ENCODE assay signal across 12 cellular contexts in the genomic region with DNA sequence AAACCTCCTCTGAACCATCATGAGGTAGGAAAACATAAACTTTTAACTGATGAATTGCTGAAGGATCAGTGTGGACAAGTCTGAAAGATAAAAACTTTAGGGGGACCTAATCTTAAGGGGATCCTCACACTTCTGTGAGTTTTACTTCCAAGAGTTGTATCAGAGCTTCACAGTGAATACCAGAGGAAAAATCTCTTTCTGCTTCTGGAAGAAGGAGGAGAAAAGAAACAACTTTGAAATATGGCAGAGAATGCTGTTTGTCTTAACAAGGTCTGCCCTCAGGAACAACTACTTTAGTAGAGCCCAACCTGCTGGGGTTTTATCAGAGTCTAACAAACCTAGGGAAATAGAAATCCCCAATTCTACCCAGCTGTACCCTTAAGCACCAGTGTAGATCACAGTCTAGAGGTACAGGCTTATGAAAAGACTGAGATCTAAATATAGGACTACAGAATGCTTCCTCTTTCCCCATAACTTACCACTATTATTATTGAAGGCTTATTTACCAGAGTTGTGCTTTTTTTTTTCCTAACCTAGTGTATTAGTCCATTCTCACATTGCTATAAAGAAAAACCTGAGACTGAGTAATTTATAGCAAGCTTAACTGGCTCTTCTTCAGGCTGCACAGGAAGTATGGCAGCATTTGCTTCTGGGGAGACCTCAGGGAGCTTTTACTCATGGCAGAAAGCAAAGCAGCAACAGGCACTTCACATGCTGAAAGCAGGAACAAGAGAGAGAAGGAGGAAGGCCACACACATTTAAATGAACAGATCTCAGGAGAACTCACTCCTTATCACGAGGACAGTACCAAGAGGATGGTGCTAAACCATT.
A peak's percentile ranks its signal among the peaks of the same experiment; 100 is the strongest.
DNase-seq lines count a peak whose midpoint lies in the region; ATAC-seq and TF ChIP-seq lines count a peak whose summit lies in the region.
"Had no signal": no experiment of that assay in that cellular context is flagged by ENCODE, and none has a peak within 500 bp of the region (broad histone marks: within the 10 kb centered on the region; RNA-seq: fewer than 3 reads in every experiment).

No MANE protein-coding gene starts in this region.

- H3K79me1 ChIP-seq in mesenchymal stem cell (replicated peaks; ENCODE audit: low read length, poor library complexity, severe bottlenecking) = peaks cover 19% of the 10 kb centered on the region

- H3K9me3 Mint-ChIP-seq in activated CD4-positive, alpha-beta T cell treated with anti-CD3 and anti-CD28 coated beads, Interleukin-2, amount 10 ng/mL, durations not matched to agents 24 days and 14 days = peaks cover 8% of the 10 kb centered on the region
- H3K9me3 Mint-ChIP-seq in GM23338 = no peaks in the 10 kb centered on the region
- H3K9me3 Mint-ChIP-seq: immature natural killer cell had no signal

- no peaks in the 10 kb centered on the region for H4K20me1 ChIP-seq in GM23338 (replicated peaks; ENCODE audit: insufficient read depth)

- H3K27ac Mint-ChIP-seq in activated CD4-positive, alpha-beta T cell treated with anti-CD3 and anti-CD28 coated beads, Interleukin-2, amount 10 ng/mL, durations not matched to agents 24 days and 14 days = peak overlapping the region; percentile 39
- H3K27ac Mint-ChIP-seq in GM23338 = peak overlapping the region; percentile 19; the same call in 1 of the 2 replicates
- H3K27ac Mint-ChIP-seq: immature natural killer cell had no signal

- H3K14ac ChIP-seq in mesenchymal stem cell (ENCODE audit: low read length in 2 of 2) = no peak overlapping the region

- H3K4me2 ChIP-seq in GM23338 (no peak overlapping the region), mesenchymal stem cell (ENCODE audit: low read length, poor library complexity, severe bottlenecking) (no peak overlapping the region)

- H3K4me1 Mint-ChIP-seq in activated CD4-positive, alpha-beta T cell treated with anti-CD3 and anti-CD28 coated beads, Interleukin-2, amount 10 ng/mL, durations not matched to agents 24 days and 14 days = peaks cover 48% of the 10 kb centered on the region
- H3K4me1 Mint-ChIP-seq in GM23338 = no peaks in the 10 kb centered on the region; the same call in 2 of the 3 replicates

- no peak for TF ChIP-seq POLR2A in gastroesophageal sphincter (IDR thresholded peaks at IDR 0.05)

- no peak overlapping the region for H4K8ac ChIP-seq in mesenchymal stem cell (ENCODE audit: low read length)

- no peaks in the 10 kb centered on the region for H3K27me3 Mint-ChIP-seq in activated CD4-positive, alpha-beta T cell treated with anti-CD3 and anti-CD28 coated beads, Interleukin-2, amount 10 ng/mL, durations not matched to agents 24 days and 14 days
- no peaks in the 10 kb centered on the region for H3K27me3 Mint-ChIP-seq in GM23338 (ENCODE audit: insufficient read depth, low read depth, poor library complexity)
- H3K27me3 Mint-ChIP-seq: progenitor cell of endocrine pancreas had no signal

- H3K27ac ChIP-seq in GM23338 (ENCODE audit: low read depth) (no peak overlapping the region), mesenchymal stem cell (ENCODE audit: low read length, poor library complexity, severe bottlenecking) (no peak overlapping the region), gastroesophageal sphincter (no peak overlapping the region)

- no peaks in the 10 kb centered on the region for H3K27me3 ChIP-seq in GM23338 (ENCODE audit: insufficient read depth)
- H3K27me3 ChIP-seq in mesenchymal stem cell (ENCODE audit: control insufficient read depth in 1 of 2, insufficient read depth in 1 of 2, low read length in 2 of 2) = no peaks in the 10 kb centered on the region
- no peaks in the 10 kb centered on the region for H3K27me3 ChIP-seq in gastroesophageal sphincter

- TF ChIP-seq EP300 in gastroesophageal sphincter (IDR thresholded peaks at IDR 0.05) = no peak

- no peak overlapping the region for H2BK5ac ChIP-seq in mesenchymal stem cell (ENCODE audit: low read depth, low read length, poor library complexity, severe bottlenecking)

- H3K4me1 ChIP-seq in GM23338 (ENCODE audit: insufficient read depth) (no peaks in the 10 kb centered on the region), mesenchymal stem cell (ENCODE audit: control insufficient read depth, insufficient read depth, low read depth, low read length) (peaks cover 1% of the 10 kb centered on the region), gastroesophageal sphincter (peaks cover 0 to 10% (median 0%) of the 10 kb centered on the region in 3 donors)

- H3K36me3 ChIP-seq in GM23338 (ENCODE audit: insufficient read depth) = no peaks in the 10 kb centered on the region
- peaks cover 3 to 84% of the 10 kb centered on the region in 2 experiments for H3K36me3 ChIP-seq in mesenchymal stem cell (ENCODE audit: control insufficient read depth in 1 of 2, insufficient read depth in 2 of 2, low read depth in 1 of 2, low read length in 2 of 2)
- no peaks in the 10 kb centered on the region for H3K36me3 ChIP-seq in gastroesophageal sphincter

- H3K4me3 Mint-ChIP-seq in activated CD4-positive, alpha-beta T cell treated with anti-CD3 and anti-CD28 coated beads, Interleukin-2, amount 10 ng/mL, durations not matched to agents 24 days and 14 days = no peak overlapping the region
- no peak overlapping the region for H3K4me3 Mint-ChIP-seq in GM23338
- H3K4me3 Mint-ChIP-seq: immature natural killer cell had no signal

- TF ChIP-seq CTCF in GM23338 (conservative IDR thresholded peaks at IDR 0.05; ENCODE audit: low read depth in 2 of 2) (no peak), gastroesophageal sphincter (IDR thresholded peaks at IDR 0.05) (no peak)

- H2AK5ac ChIP-seq in mesenchymal stem cell (ENCODE audit: low read length, severe bottlenecking) = peak overlapping the region; percentile 48

- H2BK120ac ChIP-seq in mesenchymal stem cell (ENCODE audit: low read depth, low read length) = no peak overlapping the region

- no peak overlapping the region for H2BK12ac ChIP-seq in mesenchymal stem cell (ENCODE audit: low read length in 2 of 2)

- no peak overlapping the region for H3K4ac ChIP-seq in mesenchymal stem cell (ENCODE audit: low read depth in 1 of 2, low read length in 2 of 2)

- H3K79me2 ChIP-seq in GM23338 (replicated peaks; ENCODE audit: insufficient read depth) = no peaks in the 10 kb centered on the region

- H3K9me3 ChIP-seq in mesenchymal stem cell (ENCODE audit: control insufficient read depth, low read length) (no peaks in the 10 kb centered on the region), gastroesophageal sphincter (no peaks in the 10 kb centered on the region)

- intact Hi-C loops in activated CD4-positive, alpha-beta T cell treated with anti-CD3 and anti-CD28 coated beads, Interleukin-2, amount 10 ng/mL, durations not matched to agents 24 days and 14 days (cut with micrococcal nuclease) = no loop called here

- 100% methylated on average over 1 of the region's 1 CpG for WGBS in mesenchymal stem cell
- 100% methylated on average over 1 of the region's 1 CpG; no CpG with 5 or more reads in 1 of the 2 donors for WGBS in gastroesophageal sphincter (ENCODE audit: low coverage in 1 of 2), 2 donors

- no peak for DNase-seq in activated CD4-positive, alpha-beta T cell treated with anti-CD3 and anti-CD28 coated beads, Interleukin-2, amount 10 ng/mL, durations not matched to agents 24 days and 14 days
- DNase-seq in activated CD4-positive, alpha-beta T cell treated with anti-CD3 and anti-CD28 coated beads for 1 hour = no peak
- DNase-seq in GM23338 (ENCODE audit: low spot score) (no peak), mesenchymal stem cell (no peak), NCI-H187 treated with DMSO at 0.1 percent for 48 hours (lab: John Stamatoyannopoulos, UW) (no peak)
- no peak for DNase-seq in stimulated activated CD4-positive, alpha-beta T cell treated with anti-CD3 and anti-CD28 coated beads, Interleukin-2, amount 100 ng/mL, for 48 hours
- DNase-seq: GF-D8, immature natural killer cell, NCI-H446 treated with DMSO at 0.1 percent for 48 hours had no signal

- no peak overlapping the region for H4K91ac ChIP-seq in mesenchymal stem cell (ENCODE audit: low read length)

- no peak overlapping the region for H3K18ac ChIP-seq in mesenchymal stem cell (ENCODE audit: low read depth in 1 of 2, low read length in 2 of 2)

- ATAC-seq in GM23338 (no peak), HG03520 (IDR thresholded peaks at IDR 0.05; ENCODE audit: unreplicated experiment) (peak; percentile 67), gastroesophageal sphincter (no peak)

- no peaks in the 10 kb centered on the region; the same call in 1 of the 2 replicates for H3K9me2 ChIP-seq in GM23338 (ENCODE audit: insufficient read depth)

- peaks cover 63% of the 10 kb centered on the region for H3K36me3 Mint-ChIP-seq in activated CD4-positive, alpha-beta T cell treated with anti-CD3 and anti-CD28 coated beads, Interleukin-2, amount 10 ng/mL, durations not matched to agents 24 days and 14 days (ENCODE audit: low read depth)
- no peaks in the 10 kb centered on the region for H3K36me3 Mint-ChIP-seq in GM23338 (ENCODE audit: low read depth)

- H3K23ac ChIP-seq in mesenchymal stem cell (ENCODE audit: low read length in 2 of 2) = no peak overlapping the region

- H3K9ac ChIP-seq in mesenchymal stem cell (ENCODE audit: low read length) = no peak overlapping the region

- H3F3A ChIP-seq in GM23338 (replicated peaks; ENCODE audit: low read depth) = no peaks in the 10 kb centered on the region

- H2AFZ ChIP-seq in GM23338 = no peak overlapping the region
- no peak overlapping the region for H2AFZ ChIP-seq in mesenchymal stem cell (ENCODE audit: low read depth, low read length)

- no peak overlapping the region for H3K4me3 ChIP-seq in GM23338
- H3K4me3 ChIP-seq in mesenchymal stem cell (ENCODE audit: insufficient read depth in 1 of 2, low read depth in 1 of 2, low read length in 2 of 2) = no peak overlapping the region
- no peak overlapping the region for H3K4me3 ChIP-seq in gastroesophageal sphincter

- H2BK15ac ChIP-seq in mesenchymal stem cell (ENCODE audit: low read depth, poor library complexity, severe bottlenecking) = no peak overlapping the region

TF ChIP-seq in GM23338, 12 proteins besides CTCF, POLR2A, EP300 and RAD21 (continues in another document):
- no peak for TF ChIP-seq ZNF331 (CRISPR knock-in tag; IDR thresholded peaks at IDR 0.05; ENCODE audit: low read depth)
- no peak for TF ChIP-seq CREB1 (CRISPR knock-in tag; IDR thresholded peaks at IDR 0.05; ENCODE audit: low read depth)
- TF ChIP-seq STAT1 (IDR thresholded peaks at IDR 0.05; ENCODE audit: unreplicated experiment) = no peak
